Comparison of ENCODE assay signal across 13 cellular contexts in genomic region chr7:45888993-45889366, GRCh38. TPM values are rescaled to one million over a fixed set of nuclear protein-coding genes. Genes with fewer than 3 reads are reported as not detected.
DNase-seq lines count a peak whose midpoint lies in the region; ATAC-seq, FAIRE-seq and TF ChIP-seq lines count a peak whose summit lies in the region.
"Had no signal": no experiment of that assay in that cellular context is flagged by ENCODE, and none has a peak within 500 bp of the region (broad histone marks: within the 10 kb centered on the region; RNA-seq: fewer than 3 reads in every experiment).

No MANE protein-coding gene starts in this region.

- H3K36me3 ChIP-seq in cardiac muscle cell (no peaks in the 10 kb centered on the region), colonic mucosa (no peaks in the 10 kb centered on the region), lower lobe of right lung (no peaks in the 10 kb centered on the region), thoracic aorta (no peaks in the 10 kb centered on the region)

- no peak for TF ChIP-seq POLR2A in H54 (IDR thresholded peaks at IDR 0.05; ENCODE audit: low read depth, low read length)

- ATAC-seq in left ventricle myocardium superior (no peak), lower lobe of right lung (peak in 1 of 2 donors; percentile 9), thoracic aorta (ENCODE audit: insufficient number of reproducible peaks, low FRiP score, low read depth) (no peak), GM21786 (IDR thresholded peaks at IDR 0.05; ENCODE audit: unreplicated experiment) (no peak), HG03565 (IDR thresholded peaks at IDR 0.05; ENCODE audit: unreplicated experiment) (no peak)

- H3K9me3 ChIP-seq in cardiac muscle cell (ENCODE audit: low read depth) (no peaks in the 10 kb centered on the region), colonic mucosa (no peaks in the 10 kb centered on the region), lower lobe of right lung (no peaks in the 10 kb centered on the region), thoracic aorta (no peaks in the 10 kb centered on the region)

- H3K4me3 ChIP-seq in cardiac muscle cell = peak overlapping the region; percentile 28
- H3K4me3 ChIP-seq in colonic mucosa = peak overlapping the region; percentile 4
- H3K4me3 ChIP-seq in lower lobe of right lung = peak overlapping the region; percentile 29
- peak overlapping the region; percentile 56 for H3K4me3 ChIP-seq in thoracic aorta

- no peak overlapping the region for H3K27ac ChIP-seq in cardiac muscle cell
- no peak overlapping the region for H3K27ac ChIP-seq in colonic mucosa
- no peak overlapping the region for H3K27ac ChIP-seq in lower lobe of right lung
- no peak overlapping the region for H3K27ac ChIP-seq in thoracic aorta

- no peak for TF ChIP-seq CTCF in cardiac muscle cell (IDR thresholded peaks at IDR 0.05; ENCODE audit: low read depth, low read length)
- TF ChIP-seq CTCF in colonic mucosa (IDR thresholded peaks at IDR 0.05) = no peak
- TF ChIP-seq CTCF in lower lobe of right lung (IDR thresholded peaks at IDR 0.05) = no peak
- TF ChIP-seq CTCF in thoracic aorta (IDR thresholded peaks at IDR 0.05) = no peak

- FAIRE-seq in H54 (lab: Jason Lieb, UNC) = no peak

- no peak for DNase-seq in cardiac muscle cell (ENCODE audit: low read depth in 1 of 2, low spot score in 1 of 2)
- no peak for DNase-seq in left ventricle myocardium superior
- DNase-seq in colonic mucosa = no peak
- no peak for DNase-seq in lower lobe of right lung
- DNase-seq in thoracic aorta (ENCODE audit: low spot score) = no peak
- DNase-seq in H54 (ENCODE audit: insufficient read length, low spot score) = no peak
- DNase-seq: activated CD8-positive, alpha-beta memory T cell treated with anti-CD3 and anti-CD28 coated beads, Interleukin-2, amount 50 U/mL, for 4 hours; HCEC 1CT; NCI-H774; stimulated activated CD4-positive, alpha-beta T cell treated with anti-CD3 and anti-CD28 coated beads, Interleukin-2, amount 100 ng/mL, for 24 hours had no signal

- peaks cover 83% of the 10 kb centered on the region for H3K27me3 ChIP-seq in cardiac muscle cell
- H3K27me3 ChIP-seq in colonic mucosa = peaks cover 23% of the 10 kb centered on the region
- H3K27me3 ChIP-seq in lower lobe of right lung (ENCODE audit: low read depth) = peaks cover 54% of the 10 kb centered on the region
- peaks cover 8% of the 10 kb centered on the region for H3K27me3 ChIP-seq in thoracic aorta (replicated peaks; ENCODE audit: insufficient read depth)

- H3K4me1 ChIP-seq in cardiac muscle cell (ENCODE audit: low read depth) (no peaks in the 10 kb centered on the region), colonic mucosa (peaks cover 3% of the 10 kb centered on the region), lower lobe of right lung (peaks cover 8% of the 10 kb centered on the region), thoracic aorta (ENCODE audit: control insufficient read depth in 1 of 2, low read depth in 2 of 2) (peaks cover 0 to 11% of the 10 kb centered on the region in 2 donors)

- intact Hi-C loops in left ventricle myocardium superior (cut with micrococcal nuclease) (no loop called here), colonic mucosa (cut with DNase I) (no loop called here), lower lobe of right lung (cut with DNase I) (no loop called here)

- no peak overlapping the region for H3K9ac ChIP-seq in colonic mucosa (ENCODE audit: low read depth in 2 of 2, low read length in 2 of 2)

RNA-seq across cellular contexts. Expression of gene IGFBP1, which starts 0.7 kb away (rescaled TPM):
- total RNA-seq in cardiac muscle cell (0.18 TPM in 1 of 2 replicates, not detected in the other), left ventricle myocardium superior (not detected), colonic mucosa (under 1 TPM in 1 of 2 donors, not detected in 1; 0.49 TPM), lower lobe of right lung (not detected), thoracic aorta (not detected)
- polyA plus RNA-seq in cardiac muscle cell = not detected in 2 replicates
- total RNA-seq: T-helper 1 cell treated with Interleukin-12 subunit alpha and Interleukin-12 subunit beta and Interleukin-4 antibody, amounts not matched to agents 30 ng/mL and 1 ng/mL, for 36 hours had no signal

RNA-seq across cellular contexts. Expression of gene CCDC201, which starts 16.1 kb away (rescaled TPM):
- not detected in 2 replicates for total RNA-seq in cardiac muscle cell
- not detected in 2 replicates for polyA plus RNA-seq in cardiac muscle cell
- total RNA-seq in left ventricle myocardium superior = not detected
- total RNA-seq in colonic mucosa = not detected
- total RNA-seq in lower lobe of right lung = not detected
- total RNA-seq in thoracic aorta = not detected
- total RNA-seq: T-helper 1 cell treated with Interleukin-12 subunit alpha and Interleukin-12 subunit beta and Interleukin-4 antibody, amounts not matched to agents 30 ng/mL and 1 ng/mL, for 36 hours had no signal

RNA-seq across cellular contexts. Expression of gene IGFBP3, which starts 32.1 kb away (rescaled TPM):
- total RNA-seq in cardiac muscle cell (19.1 and 32.8 TPM in 2 replicates), left ventricle myocardium superior (46.0 TPM), colonic mucosa (10 to 100 TPM; 23.2 to 36.9 TPM), lower lobe of right lung (32.2 TPM), thoracic aorta (1,000 to 10,000 TPM in 1 of 2 donors, 100 to 1,000 TPM in 1; 884 to 1,323 TPM)
- polyA plus RNA-seq in cardiac muscle cell = 10.9 and 12.2 TPM in 2 replicates

Comparison
In these comparisons a context has a peak if more than half of its experiments do, and no peak if none do; other contexts are left out.
1. H3K4me3 ChIP-seq: peak in every context shown above with its lines; median percentile 56 in thoracic aorta; 29 in lower lobe of right lung; 28 in cardiac muscle cell; 4 in colonic mucosa.
2. RNA of gene IGFBP3, which starts 32.1 kb away (total RNA-seq): 884 to 1,323 TPM in thoracic aorta; 46.0 TPM in left ventricle myocardium superior (single experiment), 23.2 to 36.9 TPM in colonic mucosa, 32.2 TPM in lower lobe of right lung (single experiment) and 19.1 to 32.8 TPM in cardiac muscle cell; every median in the first group is over 10 times any median in the second.